Comparison of ENCODE assay signal across 13 cellular contexts in the genomic region with DNA sequence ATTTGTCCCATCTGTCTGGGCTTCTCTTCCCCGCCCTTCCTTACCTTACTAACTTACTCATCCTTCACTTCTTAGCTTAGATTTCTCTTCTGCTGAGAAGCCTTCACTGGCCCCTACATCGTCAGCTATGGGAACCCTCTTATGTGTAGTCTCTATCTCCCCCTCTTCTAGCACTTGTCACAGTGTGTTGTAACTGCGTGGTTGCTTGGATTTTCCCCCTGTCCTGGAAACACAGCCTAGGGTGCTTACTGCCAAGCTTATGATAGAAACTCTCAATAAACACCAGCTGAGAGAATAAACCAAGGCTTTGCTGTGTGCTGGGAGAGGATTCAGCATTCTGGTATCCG.
DNase-seq lines count a peak whose midpoint lies in the region; ATAC-seq and TF ChIP-seq lines count a peak whose summit lies in the region.
"Had no signal": no experiment of that assay in that cellular context is flagged by ENCODE, and none has a peak within 500 bp of the region (broad histone marks: within the 10 kb centered on the region; RNA-seq: fewer than 3 reads in every experiment).

No MANE protein-coding gene starts in this region.

- H3K27ac Mint-ChIP-seq in CD4-positive, alpha-beta memory T cell, result peak overlapping the region; percentile 65 to 98 (median 90)

- peaks cover 63% of the 10 kb centered on the region for H3K4me1 ChIP-seq in CD4-positive, alpha-beta memory T cell (ENCODE audit: insufficient read depth, low read length)
- peaks cover 53% of the 10 kb centered on the region for H3K4me1 ChIP-seq in OCI-LY3 (ENCODE audit: low read length)
- H3K4me1 ChIP-seq in psoas muscle, result peaks cover 40% of the 10 kb centered on the region

- H3K27me3 Mint-ChIP-seq in CD4-positive, alpha-beta memory T cell, result no peaks in the 10 kb centered on the region

- H3K4me3 Mint-ChIP-seq in CD4-positive, alpha-beta memory T cell, result peak overlapping the region in 5 of 8 donors; percentile 48 to 72 (median 59)

- no peak overlapping the region for H3K27ac ChIP-seq in CD4-positive, alpha-beta memory T cell (ENCODE audit: low read depth, low read length)
- H3K27ac ChIP-seq in OCI-LY3 (ENCODE audit: low read length), result peak overlapping the region; percentile 98
- peak overlapping the region; percentile 83 for H3K27ac ChIP-seq in psoas muscle

- CTCF ChIA-PET in CD4-positive, alpha-beta memory T cell (lab: Charles Lee; ENCODE audit: partially characterized antibody), result no interaction called here

- peak; percentile 19 to 47 for ATAC-seq in left cardiac atrium
- ATAC-seq in psoas muscle, result peak in 3 of 4 donors; percentile 23 to 63 (median 48)
- no peak for ATAC-seq in GM19452 (IDR thresholded peaks at IDR 0.05; ENCODE audit: unreplicated experiment)
- no peak for ATAC-seq in HG03095 (IDR thresholded peaks at IDR 0.05; ENCODE audit: unreplicated experiment)

- POLR2A ChIA-PET in CD4-positive, alpha-beta memory T cell (lab: Charles Lee; ENCODE audit: partially characterized antibody), result interaction anchor here (0.7 kb wide), 2 partner anchors 70 to 75 kb away, joined by 3 read pairs; no protein-coding TSS in a partner anchor

- no peaks in the 10 kb centered on the region for H3K9me3 ChIP-seq in CD4-positive, alpha-beta memory T cell (ENCODE audit: control insufficient read depth in 1 of 2, low read length in 2 of 2)
- H3K9me3 ChIP-seq in OCI-LY3 (ENCODE audit: insufficient read depth, low read length) (no peaks in the 10 kb centered on the region), psoas muscle (no peaks in the 10 kb centered on the region)

- no peaks in the 10 kb centered on the region for H3K79me2 ChIP-seq in OCI-LY3 (ENCODE audit: low read length)

- TF ChIP-seq CTCF in OCI-LY3 (IDR thresholded peaks at IDR 0.05; ENCODE audit: low read depth, low read length), result no peak
- no peak for TF ChIP-seq CTCF in psoas muscle (IDR thresholded peaks at IDR 0.05)

- no peaks in the 10 kb centered on the region for H4K20me1 ChIP-seq in OCI-LY3 (ENCODE audit: insufficient read depth, low read length)

- no peak overlapping the region for H3K4me3 ChIP-seq in CD4-positive, alpha-beta memory T cell (ENCODE audit: low read length in 2 of 2)
- H3K4me3 ChIP-seq in OCI-LY3 (ENCODE audit: low read length) (no peak overlapping the region), psoas muscle (peak overlapping the region; percentile 3)

- H3K36me3 ChIP-seq in CD4-positive, alpha-beta memory T cell (ENCODE audit: insufficient read depth, low read length), result no peaks in the 10 kb centered on the region
- H3K36me3 ChIP-seq in OCI-LY3 (replicated peaks; ENCODE audit: low read depth, low read length), result no peaks in the 10 kb centered on the region
- no peaks in the 10 kb centered on the region for H3K36me3 ChIP-seq in psoas muscle (ENCODE audit: insufficient read depth in 1 of 2, low read depth in 1 of 2)

- peaks cover 40 to 61% (median 52%) of the 10 kb centered on the region in 4 donors for H3K4me1 Mint-ChIP-seq in CD4-positive, alpha-beta memory T cell

- intact Hi-C loops in CD4-positive, alpha-beta memory T cell (cut with micrococcal nuclease), result no loop called here
- intact Hi-C loops in left cardiac atrium (cut with DNase I) (no loop called here), psoas muscle (cut with DNase I) (loop anchor here (2.0 to 5.0 kb wide), 4 partner anchors 72 to 218 kb away; no protein-coding TSS in a partner anchor)

- DNase-seq in CD4-positive, alpha-beta memory T cell, result no peak
- DNase-seq in left cardiac atrium, result no peak
- no peak for DNase-seq in psoas muscle
- DNase-seq in RPMI8226, result no peak
- DNase-seq in SIG-M5 (lab: John Stamatoyannopoulos, UW), result no peak
- DNase-seq: activated CD4-positive, alpha-beta T cell treated with anti-CD3 and anti-CD28 coated beads, Interleukin-2, amount 50 U/mL, for 4 hours; amniotic stem cell; kidney glomerular epithelial cell; occipital lobe; stimulated activated CD4-positive, alpha-beta T cell treated with anti-CD3 and anti-CD28 coated beads, Interleukin-4, amount 100 ng/mL, for 24 hours had no signal

- peak overlapping the region; percentile 81; the same call in 1 of the 2 replicates for H3K9ac ChIP-seq in OCI-LY3 (ENCODE audit: low read length)

- 0 out of 2 replicates have a peak overlapping the region, but pooled peaks have one; percentile 9 for H2AFZ ChIP-seq in OCI-LY3 (ENCODE audit: low read depth, low read length)

- WGBS in psoas muscle, 3 donors, result 43 to 56% (median 45%) methylated on average over 4 of the region's 4 CpGs

- no peaks in the 10 kb centered on the region for H3K36me3 Mint-ChIP-seq in CD4-positive, alpha-beta memory T cell

- H3K9me3 Mint-ChIP-seq in CD4-positive, alpha-beta memory T cell, result peaks cover 0 to 2% (median 0%) of the 10 kb centered on the region in 8 donors

- H3K4me2 ChIP-seq in OCI-LY3 (ENCODE audit: low read length), result peak overlapping the region; percentile 57; the same call in 1 of the 2 replicates

- no peaks in the 10 kb centered on the region for H3K27me3 ChIP-seq in CD4-positive, alpha-beta memory T cell (ENCODE audit: insufficient read depth, low read length)
- H3K27me3 ChIP-seq in OCI-LY3 (ENCODE audit: low read depth, low read length) (no peaks in the 10 kb centered on the region), psoas muscle (ENCODE audit: insufficient read depth in 3 of 3, low read length in 2 of 3) (no peaks in the 10 kb centered on the region)

Comparison
In these comparisons a context has a peak if more than half of its experiments do, and no peak if none do; other contexts are left out.
1. ATAC-seq: peak in left cardiac atrium (2 of 2) and psoas muscle (3 of 4); none in GM19452 (single experiment) and HG03095 (single experiment).
2. intact Hi-C loops: an anchor here in psoas muscle (2.0 to 5.0 kb wide); none called in CD4-positive, alpha-beta memory T cell and left cardiac atrium.